Comparison of ENCODE assay signal across 14 cellular contexts in the genomic region with DNA sequence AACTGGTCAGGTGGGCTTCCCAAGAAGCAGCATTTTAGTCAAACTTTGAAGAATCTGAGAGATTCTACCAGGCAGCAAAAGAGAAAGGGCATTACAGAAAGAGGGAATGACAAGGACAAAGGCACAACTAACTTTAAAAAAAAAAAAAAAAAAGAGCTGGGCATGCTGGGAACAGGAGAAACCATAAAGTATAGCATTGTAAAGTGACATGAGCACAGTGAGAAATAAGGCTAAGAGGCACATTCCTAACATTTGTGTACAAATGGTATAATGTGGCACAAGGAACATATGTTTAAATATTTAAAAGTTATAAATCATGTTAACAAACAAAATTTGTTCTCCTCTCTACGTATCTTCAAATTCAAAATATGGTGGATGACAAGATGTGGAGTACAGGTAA.
DNase-seq lines count a peak whose midpoint lies in the region; ATAC-seq and TF ChIP-seq lines count a peak whose summit lies in the region.
"Had no signal": no experiment of that assay in that cellular context is flagged by ENCODE, and none has a peak within 500 bp of the region (broad histone marks: within the 10 kb centered on the region; RNA-seq: fewer than 3 reads in every experiment).

No MANE protein-coding gene starts in this region.

- no peaks in the 10 kb centered on the region for H3K9me2 ChIP-seq in Karpas-422 (replicated peaks; ENCODE audit: insufficient read depth, low read length)

- H3K36me3 ChIP-seq in Karpas-422 (ENCODE audit: insufficient read depth, low read length), result no peaks in the 10 kb centered on the region
- H3K36me3 ChIP-seq in mucosa of descending colon (ENCODE audit: low read depth), result no peaks in the 10 kb centered on the region
- no peaks in the 10 kb centered on the region for H3K36me3 ChIP-seq in transverse colon

- no peak for TF ChIP-seq EP300 in transverse colon (IDR thresholded peaks at IDR 0.05; ENCODE audit: low read depth)

- 0 out of 2 replicates have a peak overlapping the region, but pooled peaks have one; percentile 4 for H2AFZ ChIP-seq in Karpas-422 (ENCODE audit: low read length)

- TF ChIP-seq POLR2A in transverse colon (IDR thresholded peaks at IDR 0.05), result no peak

- no peak for TF ChIP-seq CTCF in mucosa of descending colon (IDR thresholded peaks at IDR 0.05)
- TF ChIP-seq CTCF in transverse colon (IDR thresholded peaks at IDR 0.05), result no peak
- TF ChIP-seq CTCF in CD14-positive monocyte (IDR thresholded peaks at IDR 0.05), result no peak

- no peak overlapping the region for H3K9ac ChIP-seq in Karpas-422 (ENCODE audit: low read length)

- no peaks in the 10 kb centered on the region for H3K79me2 ChIP-seq in Karpas-422 (ENCODE audit: low read length)

- peak overlapping the region; percentile 70 for H3K4me2 ChIP-seq in Karpas-422 (ENCODE audit: low read depth, low read length, poor library complexity, severe bottlenecking)

- ATAC-seq in central memory CD8-positive, alpha-beta T cell (replicated peaks; ENCODE audit: extremely low read depth, poor library complexity, severe bottlenecking), result no peak
- peak; percentile 85 for ATAC-seq in mucosa of descending colon
- ATAC-seq in HG02588 (IDR thresholded peaks at IDR 0.05; ENCODE audit: unreplicated experiment), result no peak
- ATAC-seq: Panc1, SK-N-SH treated with all-trans-retinoic acid at 6 μM for 48 hours had no signal

- H3K27ac ChIP-seq in Karpas-422 (ENCODE audit: low read length) (peak overlapping the region; percentile 87), transverse colon (peak overlapping the region; percentile 53 to 76 (median 70))

- H3K36me3 Mint-ChIP-seq in central memory CD8-positive, alpha-beta T cell (ENCODE audit: insufficient read depth), result peaks cover 3% of the 10 kb centered on the region
- H3K36me3 Mint-ChIP-seq in CD14-positive monocyte, result no peaks in the 10 kb centered on the region

- H3K27me3 ChIP-seq in Karpas-422 (ENCODE audit: low read length), result 0 out of 2 replicates have a peak, but pooled peaks cover 2% of the 10 kb centered on the region
- H3K27me3 ChIP-seq in transverse colon, result no peaks in the 10 kb centered on the region

- H3K4me1 ChIP-seq in Karpas-422 (ENCODE audit: low read length), result peaks cover 22% of the 10 kb centered on the region
- peaks cover 6% of the 10 kb centered on the region for H3K4me1 ChIP-seq in mucosa of descending colon (ENCODE audit: low read depth)
- H3K4me1 ChIP-seq in transverse colon, result peaks cover 0 to 15% (median 4%) of the 10 kb centered on the region in 4 donors

- H3K4me3 Mint-ChIP-seq in central memory CD8-positive, alpha-beta T cell, result no peak overlapping the region
- no peak overlapping the region for H3K4me3 Mint-ChIP-seq in CD14-positive monocyte

- no peak for DNase-seq in Karpas-422
- DNase-seq in central memory CD8-positive, alpha-beta T cell (ENCODE audit: low spot score in 2 of 2), result no peak
- no peak for DNase-seq in mucosa of descending colon
- no peak for DNase-seq in transverse colon
- DNase-seq in CD14-positive monocyte (ENCODE audit: low spot score), result no peak
- no peak for DNase-seq in HUDEP-2 (lab: John Stamatoyannopoulos, UW; ENCODE audit: unreplicated experiment in 76 of 76)
- DNase-seq: GOT3, NCI-H1092 treated with DMSO at 0.1 percent for 48 hours, NCI-H1694, Right ventricle myocardium superior had no signal

- in situ Hi-C loops in transverse colon (cut with MboI; ENCODE audit: low pct_ligation_motif_present in 1 of 4, low pct_unique_long_range_greater_than_20kb in 1 of 4, low sequenced_read_pairs in 3 of 4), result no loop called here

- peak overlapping the region; percentile 72 for H3K27ac Mint-ChIP-seq in central memory CD8-positive, alpha-beta T cell (ENCODE audit: low read depth)
- peak overlapping the region in 2 of 7 donors; percentile 7 to 75 for H3K27ac Mint-ChIP-seq in CD14-positive monocyte

- no peaks in the 10 kb centered on the region for H4K20me1 ChIP-seq in Karpas-422 (ENCODE audit: insufficient read depth, low read depth, low read length)

- H3K4me1 Mint-ChIP-seq in central memory CD8-positive, alpha-beta T cell, result peaks cover 7% of the 10 kb centered on the region
- peaks cover 13% of the 10 kb centered on the region for H3K4me1 Mint-ChIP-seq in CD14-positive monocyte

- H3K9me3 ChIP-seq in Karpas-422 (ENCODE audit: low read length), result no peaks in the 10 kb centered on the region
- H3K9me3 ChIP-seq in mucosa of descending colon, result peaks cover 12% of the 10 kb centered on the region
- peaks cover 2 to 3% of the 10 kb centered on the region in 2 donors for H3K9me3 ChIP-seq in transverse colon

- H3K27me3 Mint-ChIP-seq in central memory CD8-positive, alpha-beta T cell, result peaks cover 4% of the 10 kb centered on the region
- no peaks in the 10 kb centered on the region for H3K27me3 Mint-ChIP-seq in CD14-positive monocyte (ENCODE audit: low read depth in 3 of 3)

- H3K4me3 ChIP-seq in Karpas-422 (ENCODE audit: low read length) (no peak overlapping the region), mucosa of descending colon (no peak overlapping the region), transverse colon (no peak overlapping the region)
- H3K4me3 ChIP-seq: GM12878 had no signal

- peaks cover 8% of the 10 kb centered on the region for H3K9me3 Mint-ChIP-seq in central memory CD8-positive, alpha-beta T cell
- H3K9me3 Mint-ChIP-seq in CD14-positive monocyte, result peaks cover 23 to 35% (median 30%) of the 10 kb centered on the region in 7 donors

- intact Hi-C loops in mucosa of descending colon (cut with DNase I, micrococcal nuclease) (no loop called here), transverse colon (cut with DNase I; ENCODE audit: low total_unique reads) (no loop called here), CD14-positive monocyte (cut with micrococcal nuclease) (no loop called here)

- WGBS in transverse colon (ENCODE audit: low coverage in 1 of 2), 2 donors, result 29 to 67% methylated on average over 1 of the region's 1 CpG
